Comparison of ENCODE assay signal across 23 cellular contexts in genomic region chr11:13429288-13429687, GRCh38.
"Had no signal": no experiment of that assay in that cellular context is flagged by ENCODE, and none has a peak within 500 bp of the region (broad histone marks: within the 10 kb centered on the region; RNA-seq: fewer than 3 reads in every experiment).

No MANE protein-coding gene starts in this region.

- ATAC-seq: natural killer cell; psoas muscle; right cardiac atrium; right lobe of liver; stimulated activated effector memory CD8-positive, alpha-beta T cell treated with anti-CD3 and anti-CD28 coated beads, Interleukin-12 subunit alpha, Interleukin-12 subunit beta, amount 100 ng/mL, for 72 hours; stimulated activated naive B cell treated with anti-CD40 and anti-IgM and Interleukin-4, amounts not matched to agents 10 μg/mL and 1 μg/mL and 100 μg/mL, for 72 hours had no signal

- H3K27ac Mint-ChIP-seq: natural killer cell; nephron; neural progenitor cell; progenitor cell of endocrine pancreas; stimulated activated effector memory CD8-positive, alpha-beta T cell treated with anti-CD3 and anti-CD28 coated beads, Interleukin-12 subunit alpha, Interleukin-12 subunit beta, amount 100 ng/mL, for 72 hours; stimulated activated naive B cell treated with anti-CD40 and anti-IgM and Interleukin-4, amounts not matched to agents 10 μg/mL and 1 μg/mL and 100 μg/mL, for 72 hours; stimulated activated naive CD8-positive, alpha-beta T cell treated with anti-CD3 and anti-CD28 coated beads, Interleukin-15, Interleukin-2, amounts not matched to agents 100 ng/mL and 50 ng/mL, for 24 hours had no signal

- H3K36me3 Mint-ChIP-seq: stimulated activated effector memory CD8-positive, alpha-beta T cell treated with anti-CD3 and anti-CD28 coated beads, Interleukin-12 subunit alpha, Interleukin-12 subunit beta, amount 100 ng/mL, for 72 hours had no signal

- H3K4me3 Mint-ChIP-seq: natural killer cell; nephron; neural progenitor cell; stimulated activated effector memory CD8-positive, alpha-beta T cell treated with anti-CD3 and anti-CD28 coated beads, Interleukin-12 subunit alpha, Interleukin-12 subunit beta, amount 100 ng/mL, for 72 hours; stimulated activated naive B cell treated with anti-CD40 and anti-IgM and Interleukin-4, amounts not matched to agents 10 μg/mL and 1 μg/mL and 100 μg/mL, for 72 hours; stimulated activated naive CD8-positive, alpha-beta T cell treated with anti-CD3 and anti-CD28 coated beads, Interleukin-15, Interleukin-2, amounts not matched to agents 100 ng/mL and 50 ng/mL, for 24 hours had no signal

- H3K27me3 Mint-ChIP-seq: progenitor cell of endocrine pancreas; stimulated activated naive B cell treated with anti-CD40 and anti-IgM and Interleukin-4, amounts not matched to agents 10 μg/mL and 1 μg/mL and 100 μg/mL, for 72 hours; stimulated activated naive CD8-positive, alpha-beta T cell treated with anti-CD3 and anti-CD28 coated beads, Interleukin-15, Interleukin-2, amounts not matched to agents 100 ng/mL and 50 ng/mL, for 24 hours had no signal

- DNase-seq: natural killer cell; occipital lobe; ovary; psoas muscle; right cardiac atrium; right lobe of liver; sigmoid colon; small intestine; stimulated activated CD4-positive, alpha-beta T cell treated with anti-CD3 and anti-CD28 coated beads, Interleukin-15, amount 100 ng/mL, for 24 hours; stimulated activated CD4-positive, alpha-beta T cell treated with anti-CD3 and anti-CD28 coated beads, Interleukin-2, amount 100 ng/mL, for 24 hours; stimulated activated CD4-positive, alpha-beta T cell treated with anti-CD3 and anti-CD28 coated beads, Interleukin-2, amount 100 ng/mL, for 48 hours; stimulated activated CD4-positive, alpha-beta T cell treated with anti-CD3 and anti-CD28 coated beads, Interleukin-4, amount 100 ng/mL, for 24 hours; stimulated activated naive B cell treated with anti-CD40 and anti-IgM and Interleukin-4, amounts not matched to agents 10 μg/mL and 1 μg/mL and 100 μg/mL, for 72 hours; stimulated activated naive CD4-positive, alpha-beta T cell treated with Interleukin-2 at 50 U/mL for 16 hours; stomach; thyroid gland; trophoblast cell; upper lobe of left lung had no signal
